ENCODE assay signal across 8 cellular contexts in the genomic region with DNA sequence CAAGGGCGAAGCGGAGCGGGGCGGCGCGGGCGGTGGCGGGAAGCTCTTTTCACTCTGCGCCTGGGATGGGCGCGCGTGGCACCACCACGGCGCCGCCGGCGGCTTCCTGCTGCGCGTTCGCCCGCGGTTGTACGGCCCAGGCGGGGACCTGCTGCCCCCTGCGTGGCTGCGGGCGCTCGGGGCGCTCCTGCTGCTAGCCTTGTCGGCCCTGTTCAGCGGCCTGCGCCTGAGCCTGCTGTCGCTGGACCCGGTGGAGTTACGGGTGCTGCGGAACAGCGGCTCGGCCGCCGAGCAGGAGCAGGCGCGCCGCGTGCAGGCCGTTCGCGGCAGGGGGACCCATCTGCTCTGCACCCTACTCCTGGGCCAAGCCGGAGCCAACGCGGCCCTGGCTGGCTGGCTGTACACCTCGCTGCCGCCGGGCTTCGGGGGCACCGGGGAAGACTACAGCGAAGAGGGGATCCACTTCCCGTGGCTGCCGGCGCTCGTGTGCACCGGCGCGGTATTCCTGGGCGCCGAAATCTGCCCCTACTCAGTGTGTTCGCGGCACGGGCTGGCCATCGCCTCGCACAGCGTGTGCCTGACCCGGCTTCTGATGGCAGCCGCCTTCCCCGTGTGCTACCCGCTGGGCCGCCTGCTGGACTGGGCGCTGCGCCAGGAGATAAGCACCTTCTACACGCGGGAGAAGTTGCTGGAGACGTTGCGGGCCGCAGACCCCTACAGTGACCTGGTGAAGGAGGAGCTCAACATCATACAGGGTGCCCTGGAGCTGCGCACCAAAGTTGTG. TPM values are rescaled to one million over a fixed set of nuclear protein-coding genes. Genes with fewer than 3 reads are reported as not detected.
A peak's percentile ranks its signal among the peaks of the same experiment; 100 is the strongest.
DNase-seq lines count a peak whose midpoint lies in the region; ATAC-seq and TF ChIP-seq lines count a peak whose summit lies in the region.

No MANE protein-coding gene starts in this region.

- peaks cover 7% of the 10 kb centered on the region for H3K36me3 Mint-ChIP-seq in brain

- H3K4me1 Mint-ChIP-seq in brain, result peaks cover 34% of the 10 kb centered on the region

- H3K4me3 ChIP-seq in BE2C (ENCODE audit: low read depth, low read length) (peak overlapping the region; percentile 37), stomach smooth muscle (ENCODE audit: low read length in 2 of 2) (peak overlapping the region; percentile 53 to 73)

- H3K9ac ChIP-seq in stomach smooth muscle (ENCODE audit: low read length in 2 of 2), result no peak overlapping the region

- peaks cover 42% of the 10 kb centered on the region for H3K27me3 Mint-ChIP-seq in brain

- intact Hi-C loops in left colon (cut with DNase I, micrococcal nuclease), result no loop called here

- H3K4me1 ChIP-seq in BE2C (no peaks in the 10 kb centered on the region), stomach smooth muscle (ENCODE audit: control insufficient read depth, insufficient read depth, low read length) (peaks cover 17% of the 10 kb centered on the region)

- ATAC-seq in GM19452 (IDR thresholded peaks at IDR 0.05; ENCODE audit: unreplicated experiment) (peak; percentile 35), left colon (peak; percentile 30)

- H3K27me3 ChIP-seq in BE2C (peaks cover 31% of the 10 kb centered on the region), stomach smooth muscle (ENCODE audit: control insufficient read depth in 1 of 2, insufficient read depth in 2 of 2, low read length in 2 of 2) (peaks cover 12 to 33% of the 10 kb centered on the region in 2 donors)

- no peak overlapping the region for H3K27ac ChIP-seq in stomach smooth muscle (ENCODE audit: low read length)

- H3K27ac Mint-ChIP-seq in brain, result no peak overlapping the region

- H3K36me3 ChIP-seq in BE2C (no peaks in the 10 kb centered on the region), stomach smooth muscle (ENCODE audit: control insufficient read depth in 2 of 2, insufficient read depth in 2 of 2, low read length in 2 of 2) (no peaks in the 10 kb centered on the region)

- peak overlapping the region; percentile 66 to 83 (median 79) for H3K4me3 Mint-ChIP-seq in brain

- no peak for TF ChIP-seq CTCF in BE2C (IDR thresholded peaks at IDR 0.05; ENCODE audit: low read depth, low read length)
- TF ChIP-seq CTCF in brain (conservative IDR thresholded peaks at IDR 0.05), result no peak

- H3K9me3 Mint-ChIP-seq in brain, result peaks cover 0 to 3% (median 3%) of the 10 kb centered on the region in 5 experiments

- H3K9me3 ChIP-seq in BE2C (no peaks in the 10 kb centered on the region), stomach smooth muscle (ENCODE audit: control insufficient read depth in 2 of 2, low read length in 2 of 2) (no peaks in the 10 kb centered on the region)

- peak; percentile 42 for DNase-seq in BE2C
- peak; percentile 12 for DNase-seq in HuH-7.5 (ENCODE audit: low spot score)
- DNase-seq in left colon, result peak in 1 of 2 donors; percentile 20
- no peak for DNase-seq in hippocampal formation (lab: John Stamatoyannopoulos, UW)
- no peak for DNase-seq in GDM1 (lab: John Stamatoyannopoulos, UW)

RNA-seq across cellular contexts. Expression of gene CNNM1, which starts 0.9 kb away (rescaled TPM):
- 1.8 TPM for polyA plus RNA-seq in BE2C (2012; ENCODE audit: insufficient read depth, insufficient read length, low read depth)
- polyA plus RNA-seq in brain (ENCODE audit: insufficient read depth, low read depth, low replicate concordance), result 2.2 TPM
- under 1 TPM; 0.24 to 0.36 TPM for total RNA-seq in left colon

Comparison
In these comparisons a context has a peak if more than half of its experiments do, and no peak if none do; other contexts are left out.
1. DNase-seq: peak in BE2C (single experiment) and HuH-7.5 (single experiment); none in hippocampal formation (0 of 2) and GDM1 (single experiment).